In genomic region chr19:7069904-7070226, GRCh38 we compare ENCODE assay signal across 8 cellular contexts. TPM values are rescaled to one million over a fixed set of nuclear protein-coding genes. Genes with fewer than 3 reads are reported as not detected.
DNase-seq lines count a peak whose midpoint lies in the region; ATAC-seq and TF ChIP-seq lines count a peak whose summit lies in the region.

No MANE protein-coding gene starts in this region.

- no peak overlapping the region for H3K27ac Mint-ChIP-seq in H9
- H3K27ac Mint-ChIP-seq in activated T-helper 1 cell treated with anti-CD3 and anti-CD28 coated beads, Interleukin-12 subunit alpha, Interleukin-12 subunit beta, Interleukin-2, Interleukin-4 antibody, amounts not matched to agents 30 ng/mL and 10 ng/mL and 1 ng/mL, durations not matched to agents 14 hours and 24 hours and 36 hours = peak overlapping the region; percentile 94

- H3K18ac ChIP-seq in H9 (ENCODE audit: insufficient read length, low read depth, low read length) = no peak overlapping the region

- peak overlapping the region; percentile 77 for H3K4me2 ChIP-seq in H9 (ENCODE audit: insufficient read depth, insufficient read length, low read length)

- H4K91ac ChIP-seq in H9 (ENCODE audit: insufficient read length, low read depth, low read length) = no peak overlapping the region

- peaks cover 32 to 43% (median 33%) of the 10 kb centered on the region in 3 experiments for H3K36me3 Mint-ChIP-seq in H9 (ENCODE audit: insufficient read depth in 1 of 3, low read depth in 3 of 3)
- peaks cover 38% of the 10 kb centered on the region for H3K36me3 Mint-ChIP-seq in activated T-helper 1 cell treated with anti-CD3 and anti-CD28 coated beads, Interleukin-12 subunit alpha, Interleukin-12 subunit beta, Interleukin-2, Interleukin-4 antibody, amounts not matched to agents 30 ng/mL and 10 ng/mL and 1 ng/mL, durations not matched to agents 14 hours and 24 hours and 36 hours (ENCODE audit: low read depth)

- no peaks in the 10 kb centered on the region for H3K79me1 ChIP-seq in H9 (ENCODE audit: insufficient read depth, low read depth, low read length, poor library complexity, severe bottlenecking)

- peak overlapping the region; percentile 84 for H3K4me3 ChIP-seq in ACC112 (ENCODE audit: low read depth, low read length)
- H3K4me3 ChIP-seq in iPS-11a (ENCODE audit: low read depth, low read length) = peak overlapping the region; percentile 93

- DNase-seq in H9 (no peak), posterior vena cava (ENCODE audit: low spot score) (no peak), DMS53 treated with DMSO at 0.1 percent for 48 hours (lab: John Stamatoyannopoulos, UW; ENCODE audit: unreplicated experiment) (no peak), NCI-H1930 (lab: John Stamatoyannopoulos, UW) (no peak)
- no peak for DNase-seq in activated T-helper 1 cell treated with anti-CD3 and anti-CD28 coated beads, Interleukin-12 subunit alpha, Interleukin-12 subunit beta, Interleukin-2, Interleukin-4 antibody, amounts not matched to agents 30 ng/mL and 10 ng/mL and 1 ng/mL, durations not matched to agents 14 hours and 24 hours and 36 hours (ENCODE audit: low spot score)
- DNase-seq in stimulated activated naive CD8-positive, alpha-beta T cell treated with anti-CD3 and anti-CD28 coated beads, Interleukin-15, Interleukin-2, amounts not matched to agents 100 U/mL and 50 U/mL, for 24 hours = no peak

- H2BK12ac ChIP-seq in H9 (ENCODE audit: insufficient read length, low read depth, low read length) = no peak overlapping the region

- no peak overlapping the region for H4K5ac ChIP-seq in H9 (ENCODE audit: insufficient read length, low read depth, low read length)

- no peak overlapping the region for H3K56ac ChIP-seq in H9 (ENCODE audit: insufficient read length, low read depth, low read length)

- H3K4me1 ChIP-seq in ACC112 (ENCODE audit: control insufficient read depth, insufficient read depth, low read length, unreplicated experiment) (peaks cover 6% of the 10 kb centered on the region), H9 (ENCODE audit: insufficient read depth, low read length) (no peaks in the 10 kb centered on the region)

- H3K36me3 ChIP-seq in ACC112 (ENCODE audit: insufficient read depth, low read length) = peaks cover 16% of the 10 kb centered on the region

- H3K23me2 ChIP-seq in H9 (ENCODE audit: insufficient read length, low read depth, low read length, poor library complexity, severe bottlenecking) = peaks cover 7% of the 10 kb centered on the region

- H3K9me3 Mint-ChIP-seq in H9 = peaks cover 32 to 34% of the 10 kb centered on the region in 2 experiments
- peaks cover 7% of the 10 kb centered on the region for H3K9me3 Mint-ChIP-seq in activated T-helper 1 cell treated with anti-CD3 and anti-CD28 coated beads, Interleukin-12 subunit alpha, Interleukin-12 subunit beta, Interleukin-2, Interleukin-4 antibody, amounts not matched to agents 30 ng/mL and 10 ng/mL and 1 ng/mL, durations not matched to agents 14 hours and 24 hours and 36 hours

- H2AK5ac ChIP-seq in H9 (ENCODE audit: insufficient read length, low read length) = no peak overlapping the region

- H3K27ac ChIP-seq in ACC112 (ENCODE audit: low read depth, low read length) = peak overlapping the region; percentile 29; the same call in 1 of the 2 replicates
- H3K27ac ChIP-seq in H9 (ENCODE audit: insufficient read length, low read depth, low read length) = no peak overlapping the region

- no peak overlapping the region for H3K4ac ChIP-seq in H9 (ENCODE audit: low read depth, low read length)

- peak overlapping the region; percentile 91 to 94 for H3K4me3 Mint-ChIP-seq in H9
- peak overlapping the region; percentile 96 for H3K4me3 Mint-ChIP-seq in activated T-helper 1 cell treated with anti-CD3 and anti-CD28 coated beads, Interleukin-12 subunit alpha, Interleukin-12 subunit beta, Interleukin-2, Interleukin-4 antibody, amounts not matched to agents 30 ng/mL and 10 ng/mL and 1 ng/mL, durations not matched to agents 14 hours and 24 hours and 36 hours

- no peak overlapping the region for H3T11ph ChIP-seq in H9 (ENCODE audit: low read length)

- H3K23ac ChIP-seq in H9 (ENCODE audit: insufficient read length, low read depth, low read length) = no peak overlapping the region

- no peak overlapping the region for H2BK20ac ChIP-seq in H9 (ENCODE audit: low read depth, low read length, poor library complexity, severe bottlenecking)

- no peaks in the 10 kb centered on the region for H3K27me3 ChIP-seq in ACC112 (ENCODE audit: insufficient read depth, low read length)
- H3K27me3 ChIP-seq in H9 (ENCODE audit: insufficient read depth, low read length) = no peaks in the 10 kb centered on the region

- H2BK120ac ChIP-seq in H9 (ENCODE audit: low read depth, low read length, poor library complexity, severe bottlenecking) = no peak overlapping the region

- peak overlapping the region; percentile 71 for H3K9ac ChIP-seq in H9 (ENCODE audit: extremely low read depth, insufficient read length, low read length)

- H3K79me2 ChIP-seq in ACC112 (ENCODE audit: control insufficient read depth, insufficient read depth, low read length, unreplicated experiment) (peaks cover 10% of the 10 kb centered on the region), H9 (ENCODE audit: insufficient read depth, low read length) (no peaks in the 10 kb centered on the region)

- ATAC-seq in stimulated activated naive CD8-positive, alpha-beta T cell treated with anti-CD3 and anti-CD28 coated beads, Interleukin-15, Interleukin-2, amounts not matched to agents 100 U/mL and 50 U/mL, for 24 hours = peak; percentile 24

- H3K27me3 Mint-ChIP-seq in H9 (ENCODE audit: low read depth) = no peaks in the 10 kb centered on the region
- no peaks in the 10 kb centered on the region for H3K27me3 Mint-ChIP-seq in activated T-helper 1 cell treated with anti-CD3 and anti-CD28 coated beads, Interleukin-12 subunit alpha, Interleukin-12 subunit beta, Interleukin-2, Interleukin-4 antibody, amounts not matched to agents 30 ng/mL and 10 ng/mL and 1 ng/mL, durations not matched to agents 14 hours and 24 hours and 36 hours (ENCODE audit: insufficient read depth)

- no peaks in the 10 kb centered on the region for H3K9me3 ChIP-seq in H9 (ENCODE audit: control insufficient read depth, low read depth, low read length)

- H3K4me1 Mint-ChIP-seq in H9 = peaks cover 0 to 3% of the 10 kb centered on the region in 2 experiments; a peak in 2 of 4 replicates
- H3K4me1 Mint-ChIP-seq in activated T-helper 1 cell treated with anti-CD3 and anti-CD28 coated beads, Interleukin-12 subunit alpha, Interleukin-12 subunit beta, Interleukin-2, Interleukin-4 antibody, amounts not matched to agents 30 ng/mL and 10 ng/mL and 1 ng/mL, durations not matched to agents 14 hours and 24 hours and 36 hours (ENCODE audit: low read depth) = peaks cover 12% of the 10 kb centered on the region

- intact Hi-C loops in activated T-helper 1 cell treated with anti-CD3 and anti-CD28 coated beads, Interleukin-12 subunit alpha, Interleukin-12 subunit beta, Interleukin-2, Interleukin-4 antibody, amounts not matched to agents 30 ng/mL and 10 ng/mL and 1 ng/mL, durations not matched to agents 14 hours and 24 hours and 36 hours (cut with micrococcal nuclease) = loop anchor here (1.0 kb wide), 1 partner anchor 29 kb away; no protein-coding TSS in a partner anchor
- intact Hi-C loops in posterior vena cava (cut with DNase I) = no loop called here

- no peak overlapping the region for H4K8ac ChIP-seq in H9 (replicated peaks; ENCODE audit: insufficient read length, low read depth, low read length)

- no peak overlapping the region for H3K14ac ChIP-seq in H9 (ENCODE audit: insufficient read depth, low read length)

- no CpG with 5 or more reads among the region's 12 CpGs for WGBS in H9 (ENCODE audit: extremely low coverage, insufficient read length, low lambda C conversion rate)

- TF ChIP-seq CTCF in H9 (conservative IDR thresholded peaks at IDR 0.05) = no peak

- no peaks in the 10 kb centered on the region for H4K20me1 ChIP-seq in H9 (ENCODE audit: control insufficient read depth, insufficient read depth, insufficient read length)

- no peak overlapping the region for H2BK15ac ChIP-seq in H9 (ENCODE audit: low read depth, low read length)

- H2BK5ac ChIP-seq in H9 (ENCODE audit: insufficient read length, low read length) = no peak overlapping the region

- H2AFZ ChIP-seq in ACC112 (ENCODE audit: low read length, unreplicated experiment) = peak overlapping the region; percentile 78
- H2AFZ ChIP-seq in H9 (ENCODE audit: low read length) = no peak overlapping the region

RNA-seq across cellular contexts. Expression of gene ZNF557, which starts 0.4 kb away (rescaled TPM):
- total RNA-seq in H9 (2021) = 10.9 and 12.2 TPM in 2 replicates
- total RNA-seq in activated T-helper 1 cell treated with anti-CD3 and anti-CD28 coated beads, Interleukin-12 subunit alpha, Interleukin-12 subunit beta, Interleukin-2, Interleukin-4 antibody, amounts not matched to agents 30 ng/mL and 10 ng/mL and 1 ng/mL, durations not matched to agents 14 hours and 24 hours and 36 hours = 12.2 and 13.3 TPM in 2 replicates
- 1 to 10 TPM; 8.2 TPM for total RNA-seq in posterior vena cava

RNA-seq across cellular contexts. Expression of gene MBD3L3, which starts 11.4 kb away (rescaled TPM):
- total RNA-seq in H9 (2021) = not detected in 2 replicates
- not detected in 2 replicates for total RNA-seq in activated T-helper 1 cell treated with anti-CD3 and anti-CD28 coated beads, Interleukin-12 subunit alpha, Interleukin-12 subunit beta, Interleukin-2, Interleukin-4 antibody, amounts not matched to agents 30 ng/mL and 10 ng/mL and 1 ng/mL, durations not matched to agents 14 hours and 24 hours and 36 hours
- not detected for total RNA-seq in posterior vena cava

RNA-seq across cellular contexts. Expression of gene MBD3L2, which starts 20.7 kb away (rescaled TPM):
- total RNA-seq in H9 (2021) (not detected in 2 replicates), posterior vena cava (not detected)
- total RNA-seq in activated T-helper 1 cell treated with anti-CD3 and anti-CD28 coated beads, Interleukin-12 subunit alpha, Interleukin-12 subunit beta, Interleukin-2, Interleukin-4 antibody, amounts not matched to agents 30 ng/mL and 10 ng/mL and 1 ng/mL, durations not matched to agents 14 hours and 24 hours and 36 hours = not detected in 2 replicates

RNA-seq across cellular contexts. Expression of gene MBD3L4, which starts 29.9 kb away (rescaled TPM):
- total RNA-seq in H9 (2021) (not detected in 2 replicates), posterior vena cava (not detected)
- not detected in 2 replicates for total RNA-seq in activated T-helper 1 cell treated with anti-CD3 and anti-CD28 coated beads, Interleukin-12 subunit alpha, Interleukin-12 subunit beta, Interleukin-2, Interleukin-4 antibody, amounts not matched to agents 30 ng/mL and 10 ng/mL and 1 ng/mL, durations not matched to agents 14 hours and 24 hours and 36 hours

RNA-seq across cellular contexts. Expression of gene MBD3L5, which starts 39.5 kb away (rescaled TPM):
- not detected in 2 replicates for total RNA-seq in H9 (2021)
- not detected in 2 replicates for total RNA-seq in activated T-helper 1 cell treated with anti-CD3 and anti-CD28 coated beads, Interleukin-12 subunit alpha, Interleukin-12 subunit beta, Interleukin-2, Interleukin-4 antibody, amounts not matched to agents 30 ng/mL and 10 ng/mL and 1 ng/mL, durations not matched to agents 14 hours and 24 hours and 36 hours
- total RNA-seq in posterior vena cava = not detected
